8 cellular contexts compared by ENCODE assay signal in the genomic region with DNA sequence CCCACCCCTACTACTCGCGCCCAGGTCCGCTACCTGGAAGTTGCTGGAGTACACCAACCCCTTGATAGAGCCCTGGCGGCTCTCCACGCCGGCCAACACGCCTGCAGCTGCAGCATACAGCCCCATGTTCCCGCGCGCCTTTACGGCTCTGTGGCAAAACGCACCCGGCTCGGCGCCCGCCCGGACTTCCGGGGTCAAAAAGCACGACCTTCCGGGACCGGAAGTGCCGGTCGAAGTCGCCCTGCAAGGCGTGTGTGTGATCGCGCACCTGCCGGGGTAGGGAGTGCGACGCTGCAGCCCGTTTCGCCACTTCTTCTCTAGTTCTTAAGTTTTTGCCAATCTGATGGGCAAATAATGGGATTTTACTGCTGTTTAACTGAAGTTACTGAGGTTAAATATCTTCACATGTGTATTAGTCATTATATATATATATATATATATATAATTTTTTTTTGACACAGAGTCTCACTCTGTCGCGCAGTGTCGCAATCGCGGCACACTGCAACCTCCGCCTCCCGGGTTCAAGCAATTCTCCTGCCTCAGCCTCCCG. TPM values are rescaled to one million over a fixed set of nuclear protein-coding genes. Genes with fewer than 3 reads are reported as not detected.
A peak's percentile ranks its signal among the peaks of the same experiment; 100 is the strongest.
DNase-seq lines count a peak whose midpoint lies in the region; ATAC-seq and TF ChIP-seq lines count a peak whose summit lies in the region.

Gene NSUN5 (minus strand): TSS at position 162 of the 550 bp plus-strand sequence. CDS start 36 bp downstream, at position 126.

- DNase-seq in Ammon's horn (ENCODE audit: low spot score) (peak; percentile 81), NCI-H69 (lab: John Stamatoyannopoulos, UW) (peak; percentile 94), lower lobe of right lung (peak; percentile 95)
- DNase-seq in activated CD4-positive, alpha-beta T cell treated with anti-CD3 and anti-CD28 coated beads, Interleukin-2, amount 50 U/mL, for 4 hours: peak; percentile 83
- DNase-seq in stimulated activated CD4-positive, alpha-beta T cell treated with anti-CD3 and anti-CD28 coated beads, TNF-alpha, amount 100 ng/mL, for 24 hours (ENCODE audit: low read depth in 3 of 3): peak; percentile 79 to 91 (median 83)

- H3K9me3 ChIP-seq in ectodermal cell (ENCODE audit: control insufficient read depth, low read length) (no peaks in the 10 kb centered on the region), lower lobe of right lung (no peaks in the 10 kb centered on the region)

- no peak for TF ChIP-seq CTCF in lower lobe of right lung (IDR thresholded peaks at IDR 0.05)

- no peak within 1 kb of the TSS for H3K27ac ChIP-seq in ectodermal cell (ENCODE audit: insufficient read depth, low read depth, low read length, poor library complexity, severe bottlenecking)
- H3K27ac ChIP-seq in lower lobe of right lung: peak within 1 kb of the TSS; percentile 73

- H3K4me1 ChIP-seq in ectodermal cell (ENCODE audit: control insufficient read depth, insufficient read depth, low read length) (no peaks in the 10 kb centered on the region), lower lobe of right lung (peaks cover 14% of the 10 kb centered on the region)

- intact Hi-C loops in lower lobe of right lung (cut with DNase I): no loop called here

- H3K27me3 ChIP-seq in ectodermal cell (ENCODE audit: control insufficient read depth, insufficient read depth, low read length, poor library complexity, severe bottlenecking) (no peaks in the 10 kb centered on the region), lower lobe of right lung (ENCODE audit: low read depth) (no peaks in the 10 kb centered on the region)

- peak; percentile 93 for TF ChIP-seq POLR2A in GM19193 (IDR thresholded peaks at IDR 0.05; ENCODE audit: extremely low read depth, insufficient read depth, insufficient read length)

- 15% methylated on average over 40 of the region's 40 CpGs for WGBS in ectodermal cell, 2 experiments

- H3K4me3 ChIP-seq in ectodermal cell (ENCODE audit: insufficient read depth, low read depth, low read length) (peak within 1 kb of the TSS; percentile 75), lower lobe of right lung (peak within 1 kb of the TSS; percentile 82)

- ATAC-seq in HG03432 (IDR thresholded peaks at IDR 0.05; ENCODE audit: unreplicated experiment) (peak; percentile 91), lower lobe of right lung (peak; percentile 95 to 98)

- peaks cover 9% of the 10 kb centered on the region for H3K36me3 ChIP-seq in ectodermal cell (ENCODE audit: control insufficient read depth, insufficient read depth, low read length)
- peaks cover 27% of the 10 kb centered on the region for H3K36me3 ChIP-seq in lower lobe of right lung

RNA-seq across cellular contexts. Expression of gene NSUN5, which starts in this region (rescaled TPM):
- 39.5 TPM for polyA plus RNA-seq in ectodermal cell (2013, experiment 1 of 4)
- polyA plus RNA-seq in ectodermal cell (2013, experiment 2 of 4): 36.9 TPM
- 33.4 TPM for polyA plus RNA-seq in ectodermal cell (2013, experiment 3 of 4)
- polyA plus RNA-seq in ectodermal cell (2013, experiment 4 of 4): 34.6 TPM
- 27.1 TPM for total RNA-seq in lower lobe of right lung
